30 cellular contexts compared by ENCODE assay signal in the genomic region with DNA sequence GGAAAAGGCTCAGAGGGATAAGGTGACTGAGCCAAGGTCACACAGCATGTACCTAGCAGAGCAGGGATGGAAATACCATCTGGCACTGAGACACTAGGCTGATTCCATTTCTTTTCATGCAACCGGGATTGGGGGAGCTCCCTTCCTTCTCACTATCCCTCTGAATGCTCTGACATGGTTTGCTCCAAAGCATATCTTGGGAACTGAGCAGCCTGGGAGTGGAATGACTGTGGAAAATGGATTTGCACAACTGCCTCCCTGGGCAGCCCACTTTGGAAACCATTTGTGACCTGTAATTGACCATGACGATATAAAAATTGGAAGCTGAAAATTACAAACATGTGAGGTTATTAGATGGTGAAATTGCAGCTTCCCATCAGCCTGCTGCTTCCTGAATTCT.
"Had no signal": no experiment of that assay in that cellular context is flagged by ENCODE, and none has a peak within 500 bp of the region (broad histone marks: within the 10 kb centered on the region; RNA-seq: fewer than 3 reads in every experiment).

No MANE protein-coding gene starts in this region.

- H3K27me3 ChIP-seq: SJSA1 had no signal

- H3K4me1 ChIP-seq: SJSA1 had no signal

- H3K27ac ChIP-seq: KMS-11, PC-9, RWPE1, SJSA1 had no signal

- ATAC-seq: Panc1, Right ventricle myocardium inferior, T-cell had no signal

- DNase-seq: Karpas-422, KBM-7, NCI-H1048, NCI-H1092 treated with DMSO at 0.1 percent for 48 hours, NCI-H1105 treated with DMSO at 0.1 percent for 48 hours, NCI-H1436, NCI-H146, NCI-H1694, NCI-H187, NCI-H1930, NCI-H2029 treated with DMSO at 0.1 percent for 48 hours, NCI-H2081 treated with DMSO at 0.1 percent for 48 hours, NCI-H2107, NCI-H2171, NCI-H226, NCI-H446 treated with DMSO at 0.1 percent for 48 hours, NCI-H510A, NCI-H524, NCI-H526, NCI-H774, SHP77, SIG-M5, SK-N-SH, T-cell had no signal

- H3K9me2 ChIP-seq: SK-N-SH had no signal

- H3K9ac ChIP-seq: KMS-11, SK-N-SH had no signal

- H3K36me3 ChIP-seq: SJSA1 had no signal

- H3K9me3 ChIP-seq: SJSA1, SK-N-SH had no signal

- H3K4me3 ChIP-seq: PC-9, SJSA1 had no signal

- H2AFZ ChIP-seq: PC-9 had no signal

- H3K4me2 ChIP-seq: KMS-11, PC-9, SK-N-SH had no signal
